ENCODE assay signal across 1 cellular context in the genomic region with DNA sequence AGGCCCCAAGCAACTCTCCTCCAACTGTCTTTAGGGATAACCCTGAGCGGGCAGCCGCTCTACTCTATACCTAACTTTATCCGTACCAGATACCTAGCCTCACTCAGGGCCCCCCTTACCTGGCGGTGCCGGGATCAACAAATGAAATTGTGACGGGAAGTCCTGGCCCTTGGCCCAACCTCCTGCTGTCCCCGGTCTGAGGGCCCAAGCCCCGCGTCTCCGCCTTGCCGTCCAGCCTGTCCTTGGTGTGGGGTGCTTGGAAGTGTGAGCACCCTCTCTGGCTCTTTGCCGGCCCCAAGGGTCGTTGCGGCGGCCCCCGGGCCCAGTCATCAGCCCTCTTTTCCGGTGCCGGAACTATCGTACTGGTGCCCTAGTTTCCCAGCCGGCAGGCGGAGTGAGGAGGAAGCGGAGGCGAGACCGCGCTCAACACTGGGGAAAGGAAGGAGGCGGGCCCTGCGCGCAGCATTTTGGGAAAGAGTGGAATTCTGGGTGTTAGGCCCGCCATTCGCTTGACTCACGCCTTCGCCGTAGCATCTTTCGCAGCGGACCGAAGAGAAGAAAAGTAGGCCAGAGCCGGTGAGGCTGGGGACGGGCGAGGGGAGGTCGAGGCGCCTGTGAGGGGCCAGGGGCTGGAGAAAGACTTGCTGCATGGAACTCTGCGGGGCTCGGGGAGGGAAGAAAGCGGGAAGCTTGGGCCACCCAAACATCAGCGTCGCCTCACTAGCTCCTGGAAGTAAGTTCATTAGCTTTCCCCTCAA.
TF ChIP-seq lines count a peak whose summit lies in the region.

A gene (plus strand): TSS at position 504 of the 758 bp plus-strand sequence. CDS start 1,676 bp downstream, outside the sequence.

TF ChIP-seq in WTC11, 78 proteins besides CTCF, POLR2A, EP300 and RAD21 (continued from another document):
- TF ChIP-seq MYBL2 (CRISPR knock-in tag; IDR thresholded peaks at IDR 0.05) (peak; percentile 88), ZNF416 (CRISPR knock-in tag; IDR thresholded peaks at IDR 0.05) (peak; percentile 6; the same call in 1 of the 2 replicates), FOXP1 (CRISPR knock-in tag; IDR thresholded peaks at IDR 0.05; ENCODE audit: borderline replicate concordance) (peak; percentile 79), PRRX2 (CRISPR knock-in tag; IDR thresholded peaks at IDR 0.05) (no peak), NFE2L1 (CRISPR knock-in tag; IDR thresholded peaks at IDR 0.05) (peak; percentile 66; the same call in 1 of the 2 replicates), TEAD1 (CRISPR knock-in tag; IDR thresholded peaks at IDR 0.05) (peak; percentile 77), NR2C2 (CRISPR knock-in tag; IDR thresholded peaks at IDR 0.05) (no peak), ZNF396 (CRISPR knock-in tag; IDR thresholded peaks at IDR 0.05; ENCODE audit: borderline replicate concordance) (no peak), FOXK1 (CRISPR knock-in tag; IDR thresholded peaks at IDR 0.05) (peak; percentile 94), KAT7 (CRISPR knock-in tag; IDR thresholded peaks at IDR 0.05; ENCODE audit: borderline replicate concordance) (peak; percentile 90), MXD4 (CRISPR knock-in tag; IDR thresholded peaks at IDR 0.05; ENCODE audit: borderline replicate concordance) (no peak), ZNF232 (CRISPR knock-in tag; IDR thresholded peaks at IDR 0.05) (no peak), TEAD4 (CRISPR knock-in tag; IDR thresholded peaks at IDR 0.05) (no peak), ETV6 (CRISPR knock-in tag; IDR thresholded peaks at IDR 0.05) (peak; percentile 76), TP53 (CRISPR knock-in tag; IDR thresholded peaks at IDR 0.05) (no peak), OVOL2 (CRISPR knock-in tag; IDR thresholded peaks at IDR 0.05; ENCODE audit: borderline replicate concordance) (no peak), GABPB1 (CRISPR knock-in tag; IDR thresholded peaks at IDR 0.05) (peak; percentile 85), CBFB (CRISPR knock-in tag; IDR thresholded peaks at IDR 0.05; ENCODE audit: low read depth) (no peak), HMGA2 (CRISPR knock-in tag; IDR thresholded peaks at IDR 0.05) (peak; percentile 25; the same call in 1 of the 2 replicates), ZNF671 (CRISPR knock-in tag; IDR thresholded peaks at IDR 0.05) (no peak), SMAD3 (CRISPR knock-in tag; IDR thresholded peaks at IDR 0.05; ENCODE audit: borderline replicate concordance) (no peak), JAZF1 (CRISPR knock-in tag; IDR thresholded peaks at IDR 0.05) (no peak)
- TF ChIP-seq, protein P1, sequence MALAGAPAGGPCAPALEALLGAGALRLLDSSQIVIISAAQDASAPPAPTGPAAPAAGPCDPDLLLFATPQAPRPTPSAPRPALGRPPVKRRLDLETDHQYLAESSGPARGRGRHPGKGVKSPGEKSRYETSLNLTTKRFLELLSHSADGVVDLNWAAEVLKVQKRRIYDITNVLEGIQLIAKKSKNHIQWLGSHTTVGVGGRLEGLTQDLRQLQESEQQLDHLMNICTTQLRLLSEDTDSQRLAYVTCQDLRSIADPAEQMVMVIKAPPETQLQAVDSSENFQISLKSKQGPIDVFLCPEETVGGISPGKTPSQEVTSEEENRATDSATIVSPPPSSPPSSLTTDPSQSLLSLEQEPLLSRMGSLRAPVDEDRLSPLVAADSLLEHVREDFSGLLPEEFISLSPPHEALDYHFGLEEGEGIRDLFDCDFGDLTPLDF (CRISPR knock-in tag; IDR thresholded peaks at IDR 0.05) = no peak; the same call in 1 of the 2 replicates
- TF ChIP-seq, protein P2, sequence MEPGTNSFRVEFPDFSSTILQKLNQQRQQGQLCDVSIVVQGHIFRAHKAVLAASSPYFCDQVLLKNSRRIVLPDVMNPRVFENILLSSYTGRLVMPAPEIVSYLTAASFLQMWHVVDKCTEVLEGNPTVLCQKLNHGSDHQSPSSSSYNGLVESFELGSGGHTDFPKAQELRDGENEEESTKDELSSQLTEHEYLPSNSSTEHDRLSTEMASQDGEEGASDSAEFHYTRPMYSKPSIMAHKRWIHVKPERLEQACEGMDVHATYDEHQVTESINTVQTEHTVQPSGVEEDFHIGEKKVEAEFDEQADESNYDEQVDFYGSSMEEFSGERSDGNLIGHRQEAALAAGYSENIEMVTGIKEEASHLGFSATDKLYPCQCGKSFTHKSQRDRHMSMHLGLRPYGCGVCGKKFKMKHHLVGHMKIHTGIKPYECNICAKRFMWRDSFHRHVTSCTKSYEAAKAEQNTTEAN (CRISPR knock-in tag; IDR thresholded peaks at IDR 0.05) = peak; percentile 72; the same call in 1 of the 2 replicates
- TF ChIP-seq, protein P3, sequence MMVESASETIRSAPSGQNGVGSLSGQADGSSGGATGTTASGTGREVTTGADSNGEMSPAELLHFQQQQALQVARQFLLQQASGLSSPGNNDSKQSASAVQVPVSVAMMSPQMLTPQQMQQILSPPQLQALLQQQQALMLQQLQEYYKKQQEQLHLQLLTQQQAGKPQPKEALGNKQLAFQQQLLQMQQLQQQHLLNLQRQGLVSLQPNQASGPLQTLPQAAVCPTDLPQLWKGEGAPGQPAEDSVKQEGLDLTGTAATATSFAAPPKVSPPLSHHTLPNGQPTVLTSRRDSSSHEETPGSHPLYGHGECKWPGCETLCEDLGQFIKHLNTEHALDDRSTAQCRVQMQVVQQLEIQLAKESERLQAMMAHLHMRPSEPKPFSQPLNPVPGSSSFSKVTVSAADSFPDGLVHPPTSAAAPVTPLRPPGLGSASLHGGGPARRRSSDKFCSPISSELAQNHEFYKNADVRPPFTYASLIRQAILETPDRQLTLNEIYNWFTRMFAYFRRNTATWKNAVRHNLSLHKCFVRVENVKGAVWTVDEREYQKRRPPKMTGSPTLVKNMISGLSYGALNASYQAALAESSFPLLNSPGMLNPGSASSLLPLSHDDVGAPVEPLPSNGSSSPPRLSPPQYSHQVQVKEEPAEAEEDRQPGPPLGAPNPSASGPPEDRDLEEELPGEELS (CRISPR knock-in tag; IDR thresholded peaks at IDR 0.05) = no peak; the same call in 1 of the 2 replicates
- TF ChIP-seq, protein P4, sequence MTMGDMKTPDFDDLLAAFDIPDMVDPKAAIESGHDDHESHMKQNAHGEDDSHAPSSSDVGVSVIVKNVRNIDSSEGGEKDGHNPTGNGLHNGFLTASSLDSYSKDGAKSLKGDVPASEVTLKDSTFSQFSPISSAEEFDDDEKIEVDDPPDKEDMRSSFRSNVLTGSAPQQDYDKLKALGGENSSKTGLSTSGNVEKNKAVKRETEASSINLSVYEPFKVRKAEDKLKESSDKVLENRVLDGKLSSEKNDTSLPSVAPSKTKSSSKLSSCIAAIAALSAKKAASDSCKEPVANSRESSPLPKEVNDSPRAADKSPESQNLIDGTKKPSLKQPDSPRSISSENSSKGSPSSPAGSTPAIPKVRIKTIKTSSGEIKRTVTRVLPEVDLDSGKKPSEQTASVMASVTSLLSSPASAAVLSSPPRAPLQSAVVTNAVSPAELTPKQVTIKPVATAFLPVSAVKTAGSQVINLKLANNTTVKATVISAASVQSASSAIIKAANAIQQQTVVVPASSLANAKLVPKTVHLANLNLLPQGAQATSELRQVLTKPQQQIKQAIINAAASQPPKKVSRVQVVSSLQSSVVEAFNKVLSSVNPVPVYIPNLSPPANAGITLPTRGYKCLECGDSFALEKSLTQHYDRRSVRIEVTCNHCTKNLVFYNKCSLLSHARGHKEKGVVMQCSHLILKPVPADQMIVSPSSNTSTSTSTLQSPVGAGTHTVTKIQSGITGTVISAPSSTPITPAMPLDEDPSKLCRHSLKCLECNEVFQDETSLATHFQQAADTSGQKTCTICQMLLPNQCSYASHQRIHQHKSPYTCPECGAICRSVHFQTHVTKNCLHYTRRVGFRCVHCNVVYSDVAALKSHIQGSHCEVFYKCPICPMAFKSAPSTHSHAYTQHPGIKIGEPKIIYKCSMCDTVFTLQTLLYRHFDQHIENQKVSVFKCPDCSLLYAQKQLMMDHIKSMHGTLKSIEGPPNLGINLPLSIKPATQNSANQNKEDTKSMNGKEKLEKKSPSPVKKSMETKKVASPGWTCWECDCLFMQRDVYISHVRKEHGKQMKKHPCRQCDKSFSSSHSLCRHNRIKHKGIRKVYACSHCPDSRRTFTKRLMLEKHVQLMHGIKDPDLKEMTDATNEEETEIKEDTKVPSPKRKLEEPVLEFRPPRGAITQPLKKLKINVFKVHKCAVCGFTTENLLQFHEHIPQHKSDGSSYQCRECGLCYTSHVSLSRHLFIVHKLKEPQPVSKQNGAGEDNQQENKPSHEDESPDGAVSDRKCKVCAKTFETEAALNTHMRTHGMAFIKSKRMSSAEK (CRISPR knock-in tag; IDR thresholded peaks at IDR 0.05; ENCODE audit: borderline replicate concordance) = no peak
- TF ChIP-seq, protein P5, sequence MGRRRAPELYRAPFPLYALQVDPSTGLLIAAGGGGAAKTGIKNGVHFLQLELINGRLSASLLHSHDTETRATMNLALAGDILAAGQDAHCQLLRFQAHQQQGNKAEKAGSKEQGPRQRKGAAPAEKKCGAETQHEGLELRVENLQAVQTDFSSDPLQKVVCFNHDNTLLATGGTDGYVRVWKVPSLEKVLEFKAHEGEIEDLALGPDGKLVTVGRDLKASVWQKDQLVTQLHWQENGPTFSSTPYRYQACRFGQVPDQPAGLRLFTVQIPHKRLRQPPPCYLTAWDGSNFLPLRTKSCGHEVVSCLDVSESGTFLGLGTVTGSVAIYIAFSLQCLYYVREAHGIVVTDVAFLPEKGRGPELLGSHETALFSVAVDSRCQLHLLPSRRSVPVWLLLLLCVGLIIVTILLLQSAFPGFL (CRISPR knock-in tag; IDR thresholded peaks at IDR 0.05; ENCODE audit: borderline replicate concordance) = no peak
- TF ChIP-seq, protein P6, sequence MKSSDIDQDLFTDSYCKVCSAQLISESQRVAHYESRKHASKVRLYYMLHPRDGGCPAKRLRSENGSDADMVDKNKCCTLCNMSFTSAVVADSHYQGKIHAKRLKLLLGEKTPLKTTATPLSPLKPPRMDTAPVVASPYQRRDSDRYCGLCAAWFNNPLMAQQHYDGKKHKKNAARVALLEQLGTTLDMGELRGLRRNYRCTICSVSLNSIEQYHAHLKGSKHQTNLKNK (CRISPR knock-in tag; IDR thresholded peaks at IDR 0.05) = no peak
- TF ChIP-seq, protein P7, sequence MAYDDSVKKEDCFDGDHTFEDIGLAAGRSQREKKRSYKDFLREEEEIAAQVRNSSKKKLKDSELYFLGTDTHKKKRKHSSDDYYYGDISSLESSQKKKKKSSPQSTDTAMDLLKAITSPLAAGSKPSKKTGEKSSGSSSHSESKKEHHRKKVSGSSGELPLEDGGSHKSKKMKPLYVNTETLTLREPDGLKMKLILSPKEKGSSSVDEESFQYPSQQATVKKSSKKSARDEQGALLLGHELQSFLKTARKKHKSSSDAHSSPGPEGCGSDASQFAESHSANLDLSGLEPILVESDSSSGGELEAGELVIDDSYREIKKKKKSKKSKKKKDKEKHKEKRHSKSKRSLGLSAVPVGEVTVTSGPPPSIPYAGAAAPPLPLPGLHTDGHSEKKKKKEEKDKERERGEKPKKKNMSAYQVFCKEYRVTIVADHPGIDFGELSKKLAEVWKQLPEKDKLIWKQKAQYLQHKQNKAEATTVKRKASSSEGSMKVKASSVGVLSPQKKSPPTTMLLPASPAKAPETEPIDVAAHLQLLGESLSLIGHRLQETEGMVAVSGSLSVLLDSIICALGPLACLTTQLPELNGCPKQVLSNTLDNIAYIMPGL (CRISPR knock-in tag; IDR thresholded peaks at IDR 0.05) = peak; percentile 76; the same call in 1 of the 2 replicates
- TF ChIP-seq, protein P8, sequence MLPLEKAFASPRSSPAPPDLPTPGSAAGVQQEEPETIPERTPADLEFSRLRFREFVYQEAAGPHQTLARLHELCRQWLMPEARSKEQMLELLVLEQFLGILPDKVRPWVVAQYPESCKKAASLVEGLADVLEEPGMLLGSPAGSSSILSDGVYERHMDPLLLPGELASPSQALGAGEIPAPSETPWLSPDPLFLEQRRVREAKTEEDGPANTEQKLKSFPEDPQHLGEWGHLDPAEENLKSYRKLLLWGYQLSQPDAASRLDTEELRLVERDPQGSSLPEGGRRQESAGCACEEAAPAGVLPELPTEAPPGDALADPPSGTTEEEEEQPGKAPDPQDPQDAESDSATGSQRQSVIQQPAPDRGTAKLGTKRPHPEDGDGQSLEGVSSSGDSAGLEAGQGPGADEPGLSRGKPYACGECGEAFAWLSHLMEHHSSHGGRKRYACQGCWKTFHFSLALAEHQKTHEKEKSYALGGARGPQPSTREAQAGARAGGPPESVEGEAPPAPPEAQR (CRISPR knock-in tag; IDR thresholded peaks at IDR 0.05) = no peak
- TF ChIP-seq, protein P9, sequence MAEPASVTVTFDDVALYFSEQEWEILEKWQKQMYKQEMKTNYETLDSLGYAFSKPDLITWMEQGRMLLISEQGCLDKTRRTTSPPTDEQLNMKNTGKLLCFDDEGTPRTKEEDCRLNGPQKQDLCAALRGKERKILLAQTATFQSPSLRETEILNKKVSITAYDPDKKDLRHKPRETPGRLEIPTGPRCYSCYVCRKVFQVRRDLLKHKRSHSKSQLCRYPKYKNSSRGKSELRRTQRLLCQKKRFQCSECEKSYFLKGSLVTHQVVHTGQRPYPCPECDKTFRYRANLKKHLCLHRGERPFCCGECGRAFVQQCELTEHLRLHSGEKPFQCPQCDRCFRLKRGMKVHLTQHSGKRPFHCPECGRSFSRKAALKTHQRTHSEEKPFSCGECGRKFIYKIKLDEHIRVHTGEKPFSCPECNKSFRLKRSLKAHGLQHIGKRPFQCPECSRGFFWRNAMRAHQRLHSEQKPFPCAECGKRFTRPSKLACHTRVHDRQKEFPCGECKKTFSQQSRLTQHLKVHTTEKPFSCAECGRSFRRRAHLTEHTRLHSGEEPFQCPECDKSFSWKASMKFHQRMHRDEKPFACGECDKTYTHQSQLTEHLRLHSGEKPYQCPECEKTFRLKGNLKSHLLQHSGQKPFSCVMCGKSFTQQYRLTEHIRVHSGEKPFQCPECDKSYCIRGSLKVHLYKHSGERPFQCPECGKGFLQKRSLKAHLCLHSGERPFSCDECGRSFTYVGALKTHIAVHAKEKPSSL (CRISPR knock-in tag; conservative IDR thresholded peaks at IDR 0.05) = no peak
- TF ChIP-seq, protein P10, sequence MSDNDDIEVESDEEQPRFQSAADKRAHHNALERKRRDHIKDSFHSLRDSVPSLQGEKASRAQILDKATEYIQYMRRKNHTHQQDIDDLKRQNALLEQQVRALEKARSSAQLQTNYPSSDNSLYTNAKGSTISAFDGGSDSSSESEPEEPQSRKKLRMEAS (CRISPR knock-in tag; IDR thresholded peaks at IDR 0.05) = peak; percentile 74
- TF ChIP-seq, protein P11, sequence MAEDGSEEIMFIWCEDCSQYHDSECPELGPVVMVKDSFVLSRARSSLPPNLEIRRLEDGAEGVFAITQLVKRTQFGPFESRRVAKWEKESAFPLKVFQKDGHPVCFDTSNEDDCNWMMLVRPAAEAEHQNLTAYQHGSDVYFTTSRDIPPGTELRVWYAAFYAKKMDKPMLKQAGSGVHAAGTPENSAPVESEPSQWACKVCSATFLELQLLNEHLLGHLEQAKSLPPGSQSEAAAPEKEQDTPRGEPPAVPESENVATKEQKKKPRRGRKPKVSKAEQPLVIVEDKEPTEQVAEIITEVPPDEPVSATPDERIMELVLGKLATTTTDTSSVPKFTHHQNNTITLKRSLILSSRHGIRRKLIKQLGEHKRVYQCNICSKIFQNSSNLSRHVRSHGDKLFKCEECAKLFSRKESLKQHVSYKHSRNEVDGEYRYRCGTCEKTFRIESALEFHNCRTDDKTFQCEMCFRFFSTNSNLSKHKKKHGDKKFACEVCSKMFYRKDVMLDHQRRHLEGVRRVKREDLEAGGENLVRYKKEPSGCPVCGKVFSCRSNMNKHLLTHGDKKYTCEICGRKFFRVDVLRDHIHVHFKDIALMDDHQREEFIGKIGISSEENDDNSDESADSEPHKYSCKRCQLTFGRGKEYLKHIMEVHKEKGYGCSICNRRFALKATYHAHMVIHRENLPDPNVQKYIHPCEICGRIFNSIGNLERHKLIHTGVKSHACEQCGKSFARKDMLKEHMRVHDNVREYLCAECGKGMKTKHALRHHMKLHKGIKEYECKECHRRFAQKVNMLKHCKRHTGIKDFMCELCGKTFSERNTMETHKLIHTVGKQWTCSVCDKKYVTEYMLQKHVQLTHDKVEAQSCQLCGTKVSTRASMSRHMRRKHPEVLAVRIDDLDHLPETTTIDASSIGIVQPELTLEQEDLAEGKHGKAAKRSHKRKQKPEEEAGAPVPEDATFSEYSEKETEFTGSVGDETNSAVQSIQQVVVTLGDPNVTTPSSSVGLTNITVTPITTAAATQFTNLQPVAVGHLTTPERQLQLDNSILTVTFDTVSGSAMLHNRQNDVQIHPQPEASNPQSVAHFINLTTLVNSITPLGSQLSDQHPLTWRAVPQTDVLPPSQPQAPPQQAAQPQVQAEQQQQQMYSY (CRISPR knock-in tag; IDR thresholded peaks at IDR 0.05) = no peak
